3 cellular contexts compared by ENCODE assay signal in the genomic region with DNA sequence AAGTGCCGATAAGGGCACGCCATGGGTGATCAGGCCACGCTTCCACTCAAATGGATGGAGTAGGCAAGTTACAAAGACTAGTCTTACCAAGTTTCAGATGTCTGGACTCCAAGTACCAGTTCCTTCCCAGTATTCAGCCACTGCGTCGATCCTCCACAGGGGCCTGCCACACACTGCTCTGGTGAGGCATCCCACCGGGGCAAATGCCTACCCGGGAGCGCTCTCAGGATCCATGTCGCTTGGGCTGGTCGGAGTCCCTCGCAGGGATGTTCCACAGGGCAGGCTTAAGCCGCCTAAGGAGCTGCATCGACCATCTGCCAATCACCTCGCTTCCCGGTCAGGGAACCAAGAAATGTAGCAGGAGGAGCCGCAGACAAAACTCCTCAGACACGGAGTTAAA. TPM values are rescaled to one million over a fixed set of nuclear protein-coding genes. Genes with fewer than 3 reads are reported as not detected.
"Had no signal": no experiment of that assay in that cellular context is flagged by ENCODE, and none has a peak within 500 bp of the region (broad histone marks: within the 10 kb centered on the region; RNA-seq: fewer than 3 reads in every experiment).

No MANE protein-coding gene starts in this region.

RNA-seq across cellular contexts. Expression of gene GASK1B, which starts 55.6 kb away (rescaled TPM):
- total RNA-seq: GM23338, H1, H9 had no signal
- polyA plus RNA-seq: GM23338, H1 had no signal
